13 cellular contexts compared by ENCODE assay signal in the genomic region with DNA sequence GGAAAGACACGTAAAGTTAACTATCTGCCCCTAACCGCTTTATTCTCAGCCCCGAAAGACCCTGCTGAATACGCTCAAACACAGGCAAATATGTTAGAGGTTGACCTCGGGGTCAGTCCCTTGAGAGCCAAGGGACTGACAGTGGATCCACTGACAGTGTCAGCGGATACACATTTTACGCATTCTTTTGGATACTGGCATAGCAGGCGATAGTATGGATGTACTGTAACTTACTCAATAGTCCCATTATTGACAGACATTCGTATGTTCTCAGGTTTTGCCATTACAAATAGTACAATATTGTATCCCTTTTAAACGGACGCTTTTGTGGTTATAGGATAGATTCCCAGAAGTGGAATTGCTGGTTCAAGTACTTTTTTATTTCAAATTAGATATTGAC. TPM values are rescaled to one million over a fixed set of nuclear protein-coding genes. Genes with fewer than 3 reads are reported as not detected.
DNase-seq lines count a peak whose midpoint lies in the region; ATAC-seq, FAIRE-seq and TF ChIP-seq lines count a peak whose summit lies in the region.
"Had no signal": no experiment of that assay in that cellular context is flagged by ENCODE, and none has a peak within 500 bp of the region (broad histone marks: within the 10 kb centered on the region; RNA-seq: fewer than 3 reads in every experiment).

No MANE protein-coding gene starts in this region.

- H3K27ac Mint-ChIP-seq in activated T-helper 17 cell treated with anti-CD3 and anti-CD28 coated beads, Interleukin-2, amount 50 U/mL, for 72 hours: no peak overlapping the region
- H3K27ac Mint-ChIP-seq: CD14-positive monocyte had no signal

- peaks cover 4% of the 10 kb centered on the region for H3K4me1 Mint-ChIP-seq in activated T-helper 17 cell treated with anti-CD3 and anti-CD28 coated beads, Interleukin-2, amount 50 U/mL, for 72 hours

- FAIRE-seq in H54 (lab: Jason Lieb, UNC): no peak

- H2AFZ ChIP-seq in KMS-11 (ENCODE audit: low read depth): peak overlapping the region; percentile 90

- no peak overlapping the region for H3K27ac ChIP-seq in KMS-11
- no peak overlapping the region for H3K27ac ChIP-seq in testis
- H3K27ac ChIP-seq: 22Rv1 had no signal

- H3K27me3 ChIP-seq in KMS-11 (ENCODE audit: insufficient read depth, low read depth): no peaks in the 10 kb centered on the region
- no peaks in the 10 kb centered on the region for H3K27me3 ChIP-seq in testis

- no peaks in the 10 kb centered on the region for H3K9me3 Mint-ChIP-seq in activated T-helper 17 cell treated with anti-CD3 and anti-CD28 coated beads, Interleukin-2, amount 50 U/mL, for 72 hours

- no peak for ATAC-seq in activated T-helper 17 cell treated with anti-CD3 and anti-CD28 coated beads, Interleukin-2, amount 50 U/mL, for 72 hours (replicated peaks)
- ATAC-seq in stimulated activated naive CD8-positive, alpha-beta T cell treated with anti-CD3 and anti-CD28 coated beads, Interleukin-15, Interleukin-2, amounts not matched to agents 100 U/mL and 50 U/mL, for 24 hours: no peak

- no peaks in the 10 kb centered on the region for H3K9me3 ChIP-seq in testis
- H3K9me3 ChIP-seq: SK-N-SH had no signal

- H3K36me3 ChIP-seq in KMS-11 (ENCODE audit: insufficient read depth) (no peaks in the 10 kb centered on the region), testis (ENCODE audit: low read depth, missing control alignments) (no peaks in the 10 kb centered on the region)

- peaks cover 21% of the 10 kb centered on the region for H3K27me3 Mint-ChIP-seq in activated T-helper 17 cell treated with anti-CD3 and anti-CD28 coated beads, Interleukin-2, amount 50 U/mL, for 72 hours

- peak overlapping the region; percentile 0 for H3K4me3 Mint-ChIP-seq in activated T-helper 17 cell treated with anti-CD3 and anti-CD28 coated beads, Interleukin-2, amount 50 U/mL, for 72 hours

- peak; percentile 13 for DNase-seq in DMS53 (lab: John Stamatoyannopoulos, UW)
- DNase-seq in DMS53 treated with DMSO at 0.1 percent for 48 hours (lab: John Stamatoyannopoulos, UW; ENCODE audit: unreplicated experiment): no peak
- DNase-seq in testis: peak; percentile 1
- no peak for DNase-seq in CD1c-positive myeloid dendritic cell (ENCODE audit: extremely low spot score)
- DNase-seq in stimulated activated naive CD8-positive, alpha-beta T cell treated with anti-CD3 and anti-CD28 coated beads, Interleukin-15, Interleukin-2, amounts not matched to agents 100 U/mL and 50 U/mL, for 24 hours: no peak
- no peak for DNase-seq in H54 (ENCODE audit: insufficient read length, low spot score)

- H3K9ac ChIP-seq in KMS-11: no peak overlapping the region

- H3K4me2 ChIP-seq in KMS-11: peak overlapping the region; percentile 71; the same call in 1 of the 2 replicates

- intact Hi-C loops in testis (cut with DNase I; ENCODE audit: low total_unique reads): no loop called here

- peaks cover 18% of the 10 kb centered on the region for H3K4me1 ChIP-seq in KMS-11 (ENCODE audit: low read depth, poor library complexity, severe bottlenecking)
- H3K4me1 ChIP-seq in testis: peaks cover 4% of the 10 kb centered on the region

- H3K4me3 ChIP-seq in KMS-11 (IDR thresholded peaks at IDR 0.05; ENCODE audit: insufficient read depth, low read depth, low read length): no peak overlapping the region
- peak overlapping the region; percentile 16 to 43 for H3K4me3 ChIP-seq in testis

- TF ChIP-seq POLR2A in testis (IDR thresholded peaks at IDR 0.05) (no peak), H54 (IDR thresholded peaks at IDR 0.05; ENCODE audit: low read depth, low read length) (no peak)

- H4K20me1 ChIP-seq in KMS-11 (ENCODE audit: insufficient read depth): no peaks in the 10 kb centered on the region

- TF ChIP-seq CTCF in KMS-11 (conservative IDR thresholded peaks at IDR 0.05; ENCODE audit: low read depth, low read length) (no peak), testis (IDR thresholded peaks at IDR 0.05) (no peak)

- 59 to 63% methylated on average over 11 of the region's 11 CpGs for WGBS in testis, 2 donors

- no peaks in the 10 kb centered on the region for H3K36me3 Mint-ChIP-seq in activated T-helper 17 cell treated with anti-CD3 and anti-CD28 coated beads, Interleukin-2, amount 50 U/mL, for 72 hours (ENCODE audit: low read depth)

- H3K79me2 ChIP-seq in KMS-11 (ENCODE audit: insufficient read depth, low read depth): no peaks in the 10 kb centered on the region

RNA-seq across cellular contexts. Expression of a gene that starts 13.4 kb away (rescaled TPM):
- not detected for total RNA-seq in activated T-helper 17 cell treated with anti-CD3 and anti-CD28 coated beads, Interleukin-2, amount 50 U/mL, for 72 hours
- 1 to 10 TPM; 1.7 to 2.9 TPM for total RNA-seq in testis
- not detected for polyA plus RNA-seq in testis (ENCODE audit: insufficient read depth, low read depth, low replicate concordance)
- total RNA-seq: Calu3; T-helper 1 cell treated with Interleukin-12 subunit alpha and Interleukin-12 subunit beta and Interleukin-4 antibody, amounts not matched to agents 30 ng/mL and 1 ng/mL, for 36 hours had no signal
- polyA plus RNA-seq: CD14-positive monocyte had no signal

RNA-seq across cellular contexts. Expression of a gene that starts 29.3 kb away (rescaled TPM):
- under 1 TPM in 1 of 2 donors, not detected in 1; 0.56 TPM for total RNA-seq in activated T-helper 17 cell treated with anti-CD3 and anti-CD28 coated beads, Interleukin-2, amount 50 U/mL, for 72 hours
- 10 to 100 TPM; 10.6 to 36.3 TPM for total RNA-seq in testis
- polyA plus RNA-seq in testis (ENCODE audit: insufficient read depth, low read depth, low replicate concordance): 52.2 TPM
- total RNA-seq: Calu3; T-helper 1 cell treated with Interleukin-12 subunit alpha and Interleukin-12 subunit beta and Interleukin-4 antibody, amounts not matched to agents 30 ng/mL and 1 ng/mL, for 36 hours had no signal
- polyA plus RNA-seq: CD14-positive monocyte had no signal

RNA-seq across cellular contexts. Expression of a gene that starts 45.6 kb away (rescaled TPM):
- total RNA-seq in activated T-helper 17 cell treated with anti-CD3 and anti-CD28 coated beads, Interleukin-2, amount 50 U/mL, for 72 hours: 10 to 100 TPM; 27.2 to 66.9 TPM
- total RNA-seq in testis: 10 to 100 TPM; 39.0 to 40.7 TPM
- polyA plus RNA-seq in testis (ENCODE audit: insufficient read depth, low read depth, low replicate concordance): 133 TPM

RNA-seq across cellular contexts. Expression of a gene that starts 48.7 kb away (rescaled TPM):
- not detected for total RNA-seq in activated T-helper 17 cell treated with anti-CD3 and anti-CD28 coated beads, Interleukin-2, amount 50 U/mL, for 72 hours
- 1 to 10 TPM in 1 of 2 donors, under 1 TPM in 1; 0.94 to 1.2 TPM for total RNA-seq in testis
- polyA plus RNA-seq in testis (ENCODE audit: insufficient read depth, low read depth, low replicate concordance): 0.58 TPM
- total RNA-seq: Calu3; T-helper 1 cell treated with Interleukin-12 subunit alpha and Interleukin-12 subunit beta and Interleukin-4 antibody, amounts not matched to agents 30 ng/mL and 1 ng/mL, for 36 hours had no signal
- polyA plus RNA-seq: CD14-positive monocyte had no signal

Comparison
In these comparisons a context has a peak if more than half of its experiments do, and no peak if none do; other contexts are left out.
1. DNase-seq: peak in DMS53 (single experiment) and testis (single experiment); none in DMS53 treated with DMSO at 0.1 percent for 48 hours (single experiment), CD1c-positive myeloid dendritic cell (single experiment), stimulated activated naive CD8-positive, alpha-beta T cell treated with anti-CD3 and anti-CD28 coated beads, Interleukin-15, Interleukin-2, amounts not matched to agents 100 U/mL and 50 U/mL, for 24 hours (single experiment) and H54 (single experiment).
2. RNA of a gene that starts 29.3 kb away (total RNA-seq): 10.6 to 36.3 TPM in testis; 0.56 TPM in activated T-helper 17 cell treated with anti-CD3 and anti-CD28 coated beads, Interleukin-2, amount 50 U/mL, for 72 hours; every median in the first group is over 4 times any median in the second.